Comparison of ENCODE assay signal across 8 cellular contexts in the genomic region with DNA sequence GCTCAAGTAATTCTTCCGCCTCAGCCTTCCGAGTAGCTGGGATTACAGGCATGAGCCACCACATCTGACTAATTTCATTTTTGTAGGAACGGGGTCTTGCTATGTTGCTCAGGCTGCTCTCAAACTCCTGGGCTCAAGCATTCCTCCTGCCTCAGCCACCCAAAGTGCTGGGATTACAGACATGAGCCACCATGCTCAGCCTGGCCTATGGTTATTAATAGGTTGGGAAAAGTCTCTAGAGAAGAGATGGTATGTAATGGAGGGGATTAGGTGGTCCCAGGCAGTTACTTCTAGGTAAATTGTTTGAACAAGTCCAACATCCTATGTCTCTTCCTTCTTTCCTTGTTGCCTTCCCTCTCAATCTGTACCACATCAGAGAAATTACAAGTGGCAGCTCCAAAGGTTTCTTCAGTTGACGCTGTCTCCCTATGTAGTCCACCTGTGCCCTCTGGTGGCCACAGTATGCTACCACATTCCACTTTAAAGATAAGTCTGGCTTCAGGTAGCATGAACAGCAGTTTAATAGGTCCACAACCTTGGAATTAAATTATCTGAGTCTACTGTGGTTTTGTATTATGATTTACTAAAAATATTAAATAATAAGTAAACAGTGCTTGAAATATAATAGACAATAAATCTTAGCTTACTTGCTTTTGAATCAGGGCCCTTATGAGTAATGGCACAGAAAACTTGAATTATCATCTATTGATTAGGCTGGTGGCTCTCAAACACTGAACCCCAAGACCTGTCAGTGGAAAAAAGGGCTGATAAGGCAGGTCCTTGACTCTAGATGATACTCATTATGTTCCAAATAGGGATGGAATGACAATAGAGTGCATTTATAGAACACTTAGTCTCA.
A peak's percentile ranks its signal among the peaks of the same experiment; 100 is the strongest.
DNase-seq lines count a peak whose midpoint lies in the region; ATAC-seq lines count a peak whose summit lies in the region.

No MANE protein-coding gene starts in this region.

- ATAC-seq in GM18861 (IDR thresholded peaks at IDR 0.05; ENCODE audit: unreplicated experiment), result peak; percentile 80
- ATAC-seq in HG03469 (IDR thresholded peaks at IDR 0.05; ENCODE audit: unreplicated experiment), result peak; percentile 64

- DNase-seq in ACHN, result peak; percentile 75
- peak; percentile 69 for DNase-seq in NCI-H774 (lab: John Stamatoyannopoulos, UW)
- peak; percentile 68 to 72 for DNase-seq in activated CD4-positive, alpha-beta T cell treated with anti-CD3 and anti-CD28 coated beads, Interleukin-2, amount 50 U/mL, for 48 hours
- peak; percentile 50 for DNase-seq in effector CD4-positive, alpha-beta T cell
- peak; percentile 92 for DNase-seq in medulla oblongata (ENCODE audit: extremely low spot score)
- DNase-seq in stimulated activated CD8-positive, alpha-beta memory T cell treated with anti-CD3 and anti-CD28 coated beads, Interleukin-4, amount 100 ng/mL, for 24 hours (ENCODE audit: low read depth), result peak; percentile 33

- in situ Hi-C loops in ACHN (cut with HindIII; ENCODE audit: low pct_ligation_motif_present, low pct_unique_long_range_greater_than_20kb, low sequenced_read_pairs), result loop anchor here (25.0 kb wide), 1 partner anchor 153 kb away; no protein-coding TSS in a partner anchor

Comparison
In these comparisons a context has a peak if more than half of its experiments do, and no peak if none do; other contexts are left out.
1. Peak in every context shown above with its lines: DNase-seq and ATAC-seq.
2. DNase-seq: peak in every context shown above with its lines; median percentile 92 in medulla oblongata; 75 in ACHN; 70 in activated CD4-positive, alpha-beta T cell treated with anti-CD3 and anti-CD28 coated beads, Interleukin-2, amount 50 U/mL, for 48 hours; 69 in NCI-H774; 50 in effector CD4-positive, alpha-beta T cell; 33 in stimulated activated CD8-positive, alpha-beta memory T cell treated with anti-CD3 and anti-CD28 coated beads, Interleukin-4, amount 100 ng/mL, for 24 hours.